Comparison of ENCODE assay signal across 17 cellular contexts in genomic region chr4:26613242-26613641, GRCh38. TPM values are rescaled to one million over a fixed set of nuclear protein-coding genes. Genes with fewer than 3 reads are reported as not detected.
A peak's percentile ranks its signal among the peaks of the same experiment; 100 is the strongest.
DNase-seq lines count a peak whose midpoint lies in the region; ATAC-seq and TF ChIP-seq lines count a peak whose summit lies in the region.
"Had no signal": no experiment of that assay in that cellular context is flagged by ENCODE, and none has a peak within 500 bp of the region (broad histone marks: within the 10 kb centered on the region; RNA-seq: fewer than 3 reads in every experiment).

No MANE protein-coding gene starts in this region.

- H2BK5ac ChIP-seq in IMR-90 (ENCODE audit: low read depth, low read length, poor library complexity, severe bottlenecking): peak overlapping the region; percentile 33

- no peak overlapping the region for H3K18ac ChIP-seq in IMR-90 (ENCODE audit: low read depth, low read length)

- DNase-seq in IMR-90: peak; percentile 37
- DNase-seq in adipocyte (ENCODE audit: low read depth): peak; percentile 4
- DNase-seq in fibroblast of pulmonary artery (ENCODE audit: low read depth): peak; percentile 3
- no peak for DNase-seq in osteoblast (ENCODE audit: insufficient read length, low spot score, missing footprints)
- DNase-seq in foreskin melanocyte: no peak
- no peak for DNase-seq in foreskin keratinocyte
- DNase-seq in upper lobe of right lung: no peak
- no peak for DNase-seq in hepatocyte (ENCODE audit: low spot score)
- DNase-seq: COR-L47, DMS53, HCEC 1CT, KBM-7, NCI-H187 treated with DMSO at 0.1 percent for 48 hours, NCI-H2171, NCI-H774 had no signal

- no peak overlapping the region for H3K4ac ChIP-seq in IMR-90 (ENCODE audit: low read depth, low read length)

- H3K27me3 ChIP-seq in IMR-90 (ENCODE audit: control insufficient read depth, insufficient read depth, low read length): no peaks in the 10 kb centered on the region
- no peaks in the 10 kb centered on the region for H3K27me3 ChIP-seq in adipocyte (replicated peaks; ENCODE audit: control insufficient read depth, insufficient read depth, low read length)
- H3K27me3 ChIP-seq in osteoblast (ENCODE audit: insufficient read depth, low read length): no peaks in the 10 kb centered on the region
- H3K27me3 ChIP-seq in foreskin keratinocyte: no peaks in the 10 kb centered on the region
- no peaks in the 10 kb centered on the region for H3K27me3 ChIP-seq in upper lobe of right lung
- H3K27me3 ChIP-seq in hepatocyte: no peaks in the 10 kb centered on the region

- H4K91ac ChIP-seq in IMR-90 (ENCODE audit: insufficient read depth, low read depth, low read length): no peak overlapping the region

- H3K9me2 ChIP-seq in hepatocyte (replicated peaks; ENCODE audit: insufficient read depth): no peaks in the 10 kb centered on the region

- H2BK20ac ChIP-seq in IMR-90 (ENCODE audit: low read depth, low read length): no peak overlapping the region

- no peak overlapping the region for H4K8ac ChIP-seq in IMR-90 (ENCODE audit: low read depth in 2 of 2, low read length in 2 of 2)

- no peak overlapping the region for H3K56ac ChIP-seq in IMR-90 (ENCODE audit: extremely low read depth, insufficient read depth, low read length)

- no peak overlapping the region for H2AK9ac ChIP-seq in IMR-90 (replicated peaks; ENCODE audit: low read depth, low read length, poor library complexity)

- H2BK120ac ChIP-seq in IMR-90 (ENCODE audit: low read depth, low read length): no peak overlapping the region

- H2BK15ac ChIP-seq in IMR-90 (ENCODE audit: low read depth, low read length): no peak overlapping the region

- CTCF ChIA-PET in IMR-90 (lab: Yijun Ruan, JAX): no interaction called here

- in situ Hi-C loops in IMR-90 (cut with MboI; ENCODE audit: low sequenced_read_pairs): no loop called here

- H3K9me1 ChIP-seq in IMR-90 (ENCODE audit: insufficient read depth, low read length): no peaks in the 10 kb centered on the region

- H3K79me2 ChIP-seq in osteoblast (ENCODE audit: insufficient read depth, low read length) (peaks cover 44% of the 10 kb centered on the region), hepatocyte (peaks cover 7% of the 10 kb centered on the region)

- no CpG with 5 or more reads among the region's 1 CpG for WGBS in IMR-90 (ENCODE audit: extremely low coverage in 2 of 2, insufficient read length in 1 of 2), 2 experiments
- 55% methylated on average over 1 of the region's 1 CpG for WGBS in hepatocyte (ENCODE audit: low lambda C conversion rate, missing lambda C conversion rate)

- peaks cover 12 to 21% of the 10 kb centered on the region in 2 experiments for H3K79me1 ChIP-seq in IMR-90 (ENCODE audit: low read depth in 1 of 2, low read length in 2 of 2)

- H4K20me1 ChIP-seq in IMR-90 (ENCODE audit: insufficient read depth, low read length) (no peaks in the 10 kb centered on the region), osteoblast (ENCODE audit: insufficient read depth, low read length) (no peaks in the 10 kb centered on the region), hepatocyte (ENCODE audit: insufficient read depth, poor library complexity, severe bottlenecking) (no peaks in the 10 kb centered on the region)

- POLR2A ChIA-PET in IMR-90 (lab: Charles Lee; ENCODE audit: unreplicated experiment): no interaction called here

- H3K9me3 ChIP-seq in IMR-90 (ENCODE audit: control insufficient read depth, insufficient read depth, low read length): no peaks in the 10 kb centered on the region
- no peaks in the 10 kb centered on the region for H3K9me3 ChIP-seq in adipocyte (ENCODE audit: control insufficient read depth, low read length)
- no peaks in the 10 kb centered on the region for H3K9me3 ChIP-seq in osteoblast (ENCODE audit: low read depth, low read length)
- H3K9me3 ChIP-seq in upper lobe of right lung: no peaks in the 10 kb centered on the region
- no peaks in the 10 kb centered on the region for H3K9me3 ChIP-seq in hepatocyte (ENCODE audit: low read depth)
- H3K9me3 ChIP-seq: A549 had no signal

- no peak overlapping the region for H3K4me3 ChIP-seq in IMR-90 (ENCODE audit: insufficient read depth, low read depth, low read length)
- H3K4me3 ChIP-seq in adipocyte (ENCODE audit: low read length): no peak overlapping the region
- H3K4me3 ChIP-seq in fibroblast of pulmonary artery (replicated peaks; ENCODE audit: low read depth, low read length): no peak overlapping the region
- H3K4me3 ChIP-seq in osteoblast (ENCODE audit: insufficient read depth, low read length): no peak overlapping the region
- no peak overlapping the region for H3K4me3 ChIP-seq in upper lobe of right lung
- H3K4me3 ChIP-seq in hepatocyte: no peak overlapping the region
- H3K4me3 ChIP-seq: A549 had no signal

- intact Hi-C loops in IMR-90 (cut with micrococcal nuclease): no loop called here
- intact Hi-C loops in upper lobe of right lung (cut with DNase I): no loop called here

- TF ChIP-seq POLR2A in IMR-90 (IDR thresholded peaks at IDR 0.05; ENCODE audit: low read depth, low read length): no peak

- no peak for TF ChIP-seq RAD21 in IMR-90 (IDR thresholded peaks at IDR 0.05; ENCODE audit: low read length)

- H2AFZ ChIP-seq in IMR-90 (replicated peaks; ENCODE audit: low read length, poor library complexity) (no peak overlapping the region), osteoblast (ENCODE audit: low read length) (no peak overlapping the region), hepatocyte (no peak overlapping the region)

- no peak for ATAC-seq in IMR-90 (ENCODE audit: low read depth)
- ATAC-seq in foreskin keratinocyte: no peak
- no peak for ATAC-seq in upper lobe of right lung
- ATAC-seq: A549 had no signal

- H3K9ac ChIP-seq in IMR-90 (ENCODE audit: low read depth, low read length): no peak overlapping the region
- H3K9ac ChIP-seq in adipocyte (ENCODE audit: low read length): no peak overlapping the region

- peak overlapping the region; percentile 32; the same call in 1 of the 2 replicates for H3K4me2 ChIP-seq in IMR-90 (ENCODE audit: low read depth, low read length)
- peak overlapping the region; percentile 47 for H3K4me2 ChIP-seq in osteoblast (ENCODE audit: insufficient read depth, low read length)
- no peak overlapping the region for H3K4me2 ChIP-seq in hepatocyte
- H3K4me2 ChIP-seq: A549 had no signal

- no peak overlapping the region for H4K5ac ChIP-seq in IMR-90 (ENCODE audit: low read depth, low read length)

- H2AK5ac ChIP-seq in IMR-90 (ENCODE audit: low read depth, low read length): no peak overlapping the region

- H3K23ac ChIP-seq in IMR-90 (ENCODE audit: low read depth, low read length): 0 out of 2 replicates have a peak overlapping the region, but pooled peaks have one; percentile 11

- BruUV-seq in IMR-90 (replicated peaks; lab: Mats Ljungman, UMichigan): no TSS peak

- dilution Hi-C loops in IMR-90 (cut with HindIII; ENCODE audit: low sequenced_read_pairs, unreplicated experiment): no loop called here

- H3K4me1 ChIP-seq in IMR-90 (ENCODE audit: control insufficient read depth, insufficient read depth, low read length): peaks cover 2% of the 10 kb centered on the region; the same call in 1 of the 2 replicates
- H3K4me1 ChIP-seq in adipocyte (ENCODE audit: control insufficient read depth, insufficient read depth, low read length): peaks cover 12% of the 10 kb centered on the region
- H3K4me1 ChIP-seq in osteoblast (ENCODE audit: insufficient read depth, low read length): no peaks in the 10 kb centered on the region
- no peaks in the 10 kb centered on the region for H3K4me1 ChIP-seq in foreskin keratinocyte
- peaks cover 5% of the 10 kb centered on the region for H3K4me1 ChIP-seq in upper lobe of right lung
- no peaks in the 10 kb centered on the region for H3K4me1 ChIP-seq in hepatocyte (ENCODE audit: insufficient read depth)
- H3K4me1 ChIP-seq: A549 had no signal

- no peak overlapping the region for H3K27ac ChIP-seq in IMR-90 (ENCODE audit: insufficient read depth, low read length)
- H3K27ac ChIP-seq in osteoblast (ENCODE audit: low read depth, low read length): peak overlapping the region; percentile 48
- H3K27ac ChIP-seq in foreskin keratinocyte: no peak overlapping the region
- H3K27ac ChIP-seq in upper lobe of right lung: no peak overlapping the region
- no peak overlapping the region for H3K27ac ChIP-seq in hepatocyte
- H3K27ac ChIP-seq: A549, HL-60 had no signal

- TF ChIP-seq CTCF in IMR-90 (conservative IDR thresholded peaks at IDR 0.05; ENCODE audit: low read depth, low read length) (no peak), fibroblast of pulmonary artery (IDR thresholded peaks at IDR 0.05; ENCODE audit: low read length, missing control alignments) (no peak), osteoblast (IDR thresholded peaks at IDR 0.05; ENCODE audit: extremely low read depth, low read depth, low read length) (no peak), foreskin keratinocyte (conservative IDR thresholded peaks at IDR 0.05) (no peak), upper lobe of right lung (IDR thresholded peaks at IDR 0.05) (no peak), hepatocyte (IDR thresholded peaks at IDR 0.05; ENCODE audit: poor library complexity) (no peak)

- peaks cover 2% of the 10 kb centered on the region; the same call in 1 of the 2 replicates for H3K36me3 ChIP-seq in IMR-90 (ENCODE audit: control insufficient read depth, insufficient read depth, low read length)
- peaks cover 5% of the 10 kb centered on the region for H3K36me3 ChIP-seq in adipocyte (ENCODE audit: control insufficient read depth, insufficient read depth, low read length, severe bottlenecking)
- H3K36me3 ChIP-seq in osteoblast (ENCODE audit: insufficient read depth, low read length): no peaks in the 10 kb centered on the region
- H3K36me3 ChIP-seq in upper lobe of right lung: no peaks in the 10 kb centered on the region
- no peaks in the 10 kb centered on the region for H3K36me3 ChIP-seq in hepatocyte (replicated peaks; ENCODE audit: insufficient read depth, low read depth)

- no peak overlapping the region for H3K14ac ChIP-seq in IMR-90 (replicated peaks; ENCODE audit: low read depth, low read length)

TF ChIP-seq in IMR-90, 13 proteins besides CTCF, POLR2A, EP300 and RAD21:
- TF ChIP-seq MXI1 (IDR thresholded peaks at IDR 0.05; ENCODE audit: borderline replicate concordance, low read depth, low read length) (no peak), MAFK (IDR thresholded peaks at IDR 0.05; ENCODE audit: low read depth, low read length) (no peak), BHLHE40 (IDR thresholded peaks at IDR 0.05; ENCODE audit: low read depth, low read length) (no peak)
TF ChIP-seq in IMR-90: peak in this region for 0.

RNA-seq across cellular contexts. Expression of gene TBC1D19, which starts 29.4 kb away (rescaled TPM):
- total RNA-seq in IMR-90 (2012; rRNA removed): 17.6 and 31.4 TPM in 2 replicates
- polyA plus RNA-seq in IMR-90 (2012; rRNA removed): 6.6 and 9.9 TPM in 2 replicates
- 1.8 and 2.3 TPM in 2 replicates for polyA plus RNA-seq in IMR-90 (2012; cell fraction: cytosol; rRNA removed)
- polyA plus RNA-seq in IMR-90 (2012; cell fraction: nucleus; rRNA removed; ENCODE audit: low replicate concordance): 1.1 and 8.3 TPM in 2 replicates
- total RNA-seq in osteoblast: 49.2 and 56.1 TPM in 2 replicates
- 7.9 and 9.8 TPM in 2 replicates for total RNA-seq in foreskin keratinocyte
- polyA plus RNA-seq in foreskin keratinocyte: 3.7 and 4.1 TPM in 2 replicates
- 10.0 TPM for total RNA-seq in upper lobe of right lung
- total RNA-seq in hepatocyte: 13.3 and 21.9 TPM in 2 replicates
- polyA plus RNA-seq in hepatocyte: 7.9 and 11.0 TPM in 2 replicates

Comparison
In these comparisons a context has a peak if more than half of its experiments do, and no peak if none do; other contexts are left out.
1. DNase-seq: peak in IMR-90 (single experiment), adipocyte (single experiment) and fibroblast of pulmonary artery (single experiment); none in osteoblast (single experiment), foreskin melanocyte (single experiment), foreskin keratinocyte (0 of 2), upper lobe of right lung (single experiment) and hepatocyte (single experiment).